In the genomic region with DNA sequence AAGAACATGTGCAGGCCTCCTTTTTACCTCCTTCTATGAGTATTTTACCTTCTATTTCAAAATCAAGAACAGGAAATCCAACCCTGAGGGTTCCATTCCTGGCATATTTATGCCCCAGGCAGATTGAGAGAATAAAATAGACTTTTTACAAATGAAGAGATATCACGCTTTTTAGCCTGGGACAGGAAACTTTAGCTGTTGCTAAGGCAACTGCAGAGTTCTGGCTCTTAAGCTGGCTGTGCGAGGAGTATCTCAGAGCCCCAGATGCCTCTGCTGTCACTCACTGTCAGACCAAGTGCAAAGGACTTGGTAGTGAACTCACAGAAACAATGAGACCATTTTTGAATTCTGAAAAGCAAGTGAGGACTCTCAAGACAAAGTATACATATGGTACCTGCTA, we compare ENCODE assay signal across 2 cellular contexts.
TF ChIP-seq lines count a peak whose summit lies in the region.

No MANE protein-coding gene starts in this region.

TF ChIP-seq in GM23338, 12 proteins besides CTCF, POLR2A, EP300 and RAD21 (continues in another document):
- TF ChIP-seq REST (IDR thresholded peaks at IDR 0.05; ENCODE audit: unreplicated experiment) (no peak), JUNB (IDR thresholded peaks at IDR 0.05; ENCODE audit: unreplicated experiment) (no peak), EZH2phosphoT487 (IDR thresholded peaks at IDR 0.05; ENCODE audit: unreplicated experiment) (no peak), NANOG (IDR thresholded peaks at IDR 0.05; ENCODE audit: borderline replicate concordance) (no peak), POLR2AphosphoS5 (IDR thresholded peaks at IDR 0.05; ENCODE audit: low read depth) (no peak), ZNF114 (CRISPR knock-in tag; IDR thresholded peaks at IDR 0.05) (no peak), STAT1 (IDR thresholded peaks at IDR 0.05; ENCODE audit: unreplicated experiment) (no peak), CREB1 (CRISPR knock-in tag; IDR thresholded peaks at IDR 0.05; ENCODE audit: low read depth) (no peak), ZNF331 (CRISPR knock-in tag; IDR thresholded peaks at IDR 0.05; ENCODE audit: low read depth) (no peak)
- TF ChIP-seq, protein P1, sequence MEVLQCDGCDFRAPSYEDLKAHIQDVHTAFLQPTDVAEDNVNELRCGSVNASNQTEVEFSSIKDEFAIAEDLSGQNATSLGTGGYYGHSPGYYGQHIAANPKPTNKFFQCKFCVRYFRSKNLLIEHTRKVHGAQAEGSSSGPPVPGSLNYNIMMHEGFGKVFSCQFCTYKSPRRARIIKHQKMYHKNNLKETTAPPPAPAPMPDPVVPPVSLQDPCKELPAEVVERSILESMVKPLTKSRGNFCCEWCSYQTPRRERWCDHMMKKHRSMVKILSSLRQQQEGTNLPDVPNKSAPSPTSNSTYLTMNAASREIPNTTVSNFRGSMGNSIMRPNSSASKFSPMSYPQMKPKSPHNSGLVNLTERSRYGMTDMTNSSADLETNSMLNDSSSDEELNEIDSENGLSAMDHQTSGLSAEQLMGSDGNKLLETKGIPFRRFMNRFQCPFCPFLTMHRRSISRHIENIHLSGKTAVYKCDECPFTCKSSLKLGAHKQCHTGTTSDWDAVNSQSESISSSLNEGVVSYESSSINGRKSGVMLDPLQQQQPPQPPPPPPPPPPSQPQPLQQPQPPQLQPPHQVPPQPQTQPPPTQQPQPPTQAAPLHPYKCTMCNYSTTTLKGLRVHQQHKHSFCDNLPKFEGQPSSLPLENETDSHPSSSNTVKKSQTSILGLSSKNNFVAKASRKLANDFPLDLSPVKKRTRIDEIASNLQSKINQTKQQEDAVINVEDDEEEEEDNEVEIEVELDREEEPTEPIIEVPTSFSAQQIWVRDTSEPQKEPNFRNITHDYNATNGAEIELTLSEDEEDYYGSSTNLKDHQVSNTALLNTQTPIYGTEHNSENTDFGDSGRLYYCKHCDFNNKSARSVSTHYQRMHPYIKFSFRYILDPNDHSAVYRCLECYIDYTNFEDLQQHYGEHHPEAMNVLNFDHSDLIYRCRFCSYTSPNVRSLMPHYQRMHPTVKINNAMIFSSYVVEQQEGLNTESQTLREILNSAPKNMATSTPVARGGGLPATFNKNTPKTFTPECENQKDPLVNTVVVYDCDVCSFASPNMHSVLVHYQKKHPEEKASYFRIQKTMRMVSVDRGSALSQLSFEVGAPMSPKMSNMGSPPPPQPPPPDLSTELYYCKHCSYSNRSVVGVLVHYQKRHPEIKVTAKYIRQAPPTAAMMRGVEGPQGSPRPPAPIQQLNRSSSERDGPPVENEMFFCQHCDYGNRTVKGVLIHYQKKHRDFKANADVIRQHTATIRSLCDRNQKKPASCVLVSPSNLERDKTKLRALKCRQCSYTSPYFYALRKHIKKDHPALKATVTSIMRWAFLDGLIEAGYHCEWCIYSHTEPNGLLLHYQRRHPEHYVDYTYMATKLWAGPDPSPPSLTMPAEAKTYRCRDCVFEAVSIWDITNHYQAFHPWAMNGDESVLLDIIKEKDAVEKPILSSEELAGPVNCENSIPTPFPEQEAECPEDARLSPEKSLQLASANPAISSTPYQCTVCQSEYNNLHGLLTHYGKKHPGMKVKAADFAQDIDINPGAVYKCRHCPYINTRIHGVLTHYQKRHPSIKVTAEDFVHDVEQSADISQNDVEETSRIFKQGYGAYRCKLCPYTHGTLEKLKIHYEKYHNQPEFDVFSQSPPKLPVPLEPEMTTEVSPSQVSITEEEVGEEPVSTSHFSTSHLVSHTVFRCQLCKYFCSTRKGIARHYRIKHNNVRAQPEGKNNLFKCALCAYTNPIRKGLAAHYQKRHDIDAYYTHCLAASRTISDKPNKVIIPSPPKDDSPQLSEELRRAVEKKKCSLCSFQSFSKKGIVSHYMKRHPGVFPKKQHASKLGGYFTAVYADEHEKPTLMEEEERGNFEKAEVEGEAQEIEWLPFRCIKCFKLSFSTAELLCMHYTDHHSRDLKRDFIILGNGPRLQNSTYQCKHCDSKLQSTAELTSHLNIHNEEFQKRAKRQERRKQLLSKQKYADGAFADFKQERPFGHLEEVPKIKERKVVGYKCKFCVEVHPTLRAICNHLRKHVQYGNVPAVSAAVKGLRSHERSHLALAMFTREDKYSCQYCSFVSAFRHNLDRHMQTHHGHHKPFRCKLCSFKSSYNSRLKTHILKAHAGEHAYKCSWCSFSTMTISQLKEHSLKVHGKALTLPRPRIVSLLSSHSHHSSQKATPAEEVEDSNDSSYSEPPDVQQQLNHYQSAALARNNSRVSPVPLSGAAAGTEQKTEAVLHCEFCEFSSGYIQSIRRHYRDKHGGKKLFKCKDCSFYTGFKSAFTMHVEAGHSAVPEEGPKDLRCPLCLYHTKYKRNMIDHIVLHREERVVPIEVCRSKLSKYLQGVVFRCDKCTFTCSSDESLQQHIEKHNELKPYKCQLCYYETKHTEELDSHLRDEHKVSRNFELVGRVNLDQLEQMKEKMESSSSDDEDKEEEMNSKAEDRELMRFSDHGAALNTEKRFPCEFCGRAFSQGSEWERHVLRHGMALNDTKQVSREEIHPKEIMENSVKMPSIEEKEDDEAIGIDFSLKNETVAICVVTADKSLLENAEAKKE (CRISPR knock-in tag; IDR thresholded peaks at IDR 0.05): no peak

TF ChIP-seq in H1, 55 proteins besides CTCF, POLR2A, EP300 and RAD21:
- TF ChIP-seq SP2 (IDR thresholded peaks at IDR 0.05; ENCODE audit: low read length) (no peak), BRCA1 (IDR thresholded peaks at IDR 0.05; ENCODE audit: low read depth, low read length) (no peak), KDM1A (IDR thresholded peaks at IDR 0.05; ENCODE audit: borderline replicate concordance, low read length) (no peak), RNF2 (IDR thresholded peaks at IDR 0.05; ENCODE audit: borderline replicate concordance, low read depth, low read length, missing control alignments, poor library complexity, severe bottlenecking) (no peak), CTBP2 (IDR thresholded peaks at IDR 0.05; ENCODE audit: borderline replicate concordance, insufficient read depth, insufficient read length, low read length) (no peak), SP1 (IDR thresholded peaks at IDR 0.05; ENCODE audit: low read depth, low read length) (no peak), SIN3A (conservative IDR thresholded peaks at IDR 0.05 in 1 of 2, IDR thresholded peaks at IDR 0.05 in 1 of 2; ENCODE audit: low read depth in 1 of 2, low read length in 2 of 2) (no peak)
